ENCODE assay signal across 22 cellular contexts in the genomic region with DNA sequence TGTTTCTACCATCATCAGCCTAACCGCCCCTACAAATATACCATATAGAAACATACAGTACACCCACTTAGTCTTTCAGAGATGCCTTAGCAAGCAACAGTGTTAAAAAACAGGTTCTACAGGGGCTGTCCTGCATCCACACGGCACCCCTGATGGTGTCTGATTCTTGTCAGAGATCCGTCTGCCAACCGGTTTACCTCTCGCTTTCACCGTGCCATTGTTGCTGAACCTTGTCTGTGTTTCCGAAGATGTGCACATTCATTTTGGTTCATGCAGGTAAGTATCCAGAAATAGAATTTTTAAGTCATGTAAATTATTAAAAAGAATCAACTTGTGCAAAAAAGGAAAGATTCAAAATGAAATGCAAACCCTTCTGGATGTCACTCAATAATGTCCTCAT. TPM values are rescaled to one million over a fixed set of nuclear protein-coding genes. Genes with fewer than 3 reads are reported as not detected.
"Had no signal": no experiment of that assay in that cellular context is flagged by ENCODE, and none has a peak within 500 bp of the region (broad histone marks: within the 10 kb centered on the region; RNA-seq: fewer than 3 reads in every experiment).

No MANE protein-coding gene starts in this region.

- H3K27me3 ChIP-seq: ascending aorta, gastroesophageal sphincter, spleen, tibial nerve had no signal

- H3K4me1 ChIP-seq: ascending aorta, spleen, tibial nerve had no signal

- H3K4me3 ChIP-seq: ascending aorta, gastroesophageal sphincter, spleen, tibial nerve had no signal

- H3K36me3 ChIP-seq: ascending aorta, spleen, tibial nerve had no signal

- H3K27ac ChIP-seq: ascending aorta, gastroesophageal sphincter, spleen, tibial nerve had no signal

- H3K9me3 ChIP-seq: ascending aorta, gastroesophageal sphincter, spleen, tibial nerve had no signal

- DNase-seq: activated CD4-positive, alpha-beta T cell treated with anti-CD3 and anti-CD28 coated beads for 36 hours; activated CD4-positive, alpha-beta T cell treated with anti-CD3 and anti-CD28 coated beads, Interleukin-2, amount 50 U/mL, for 4 hours; activated CD4-positive, CD25-positive, alpha-beta regulatory T cell; activated CD8-positive, alpha-beta memory T cell treated with anti-CD3 and anti-CD28 coated beads for 24 hours; activated gamma-delta T cell; activated naive CD4-positive, alpha-beta T cell treated with anti-CD3 and anti-CD28 coated beads, Interleukin-2, amount 10 ng/mL, durations not matched to agents 7 days and 5 days; activated naive CD8-positive, alpha-beta T cell treated with anti-CD3 and anti-CD28 coated beads, Interleukin-2, amount 10 ng/mL, durations not matched to agents 7 days and 5 days; activated T-cell treated with anti-CD3 and anti-CD28 coated beads, Interleukin-2, amount 50 U/mL, for 1 hour; hippocampal formation; kidney; left colon; midbrain; naive thymus-derived CD4-positive, alpha-beta T cell; right cardiac atrium; spleen; stimulated activated CD4-positive, alpha-beta T cell treated with anti-CD3 and anti-CD28 coated beads, Interleukin-2, amount 100 ng/mL, for 48 hours; stimulated activated naive CD4-positive, alpha-beta T cell treated with Interleukin-2 at 50 U/mL for 16 hours had no signal

RNA-seq across cellular contexts. Expression of a gene that starts 52.9 kb away (rescaled TPM):
- total RNA-seq: activated CD4-positive, alpha-beta T cell treated with anti-CD3 and anti-CD28 coated beads for 36 hours; activated naive CD8-positive, alpha-beta T cell treated with anti-CD3 and anti-CD28 coated beads, Interleukin-2, amount 10 ng/mL, durations not matched to agents 7 days and 5 days; endothelial cell of umbilical vein; naive thymus-derived CD4-positive, alpha-beta T cell; T-helper 1 cell treated with Interleukin-12 subunit alpha and Interleukin-12 subunit beta and Interleukin-4 antibody, amounts not matched to agents 30 ng/mL and 1 ng/mL, for 36 hours had no signal
